In the genomic region with DNA sequence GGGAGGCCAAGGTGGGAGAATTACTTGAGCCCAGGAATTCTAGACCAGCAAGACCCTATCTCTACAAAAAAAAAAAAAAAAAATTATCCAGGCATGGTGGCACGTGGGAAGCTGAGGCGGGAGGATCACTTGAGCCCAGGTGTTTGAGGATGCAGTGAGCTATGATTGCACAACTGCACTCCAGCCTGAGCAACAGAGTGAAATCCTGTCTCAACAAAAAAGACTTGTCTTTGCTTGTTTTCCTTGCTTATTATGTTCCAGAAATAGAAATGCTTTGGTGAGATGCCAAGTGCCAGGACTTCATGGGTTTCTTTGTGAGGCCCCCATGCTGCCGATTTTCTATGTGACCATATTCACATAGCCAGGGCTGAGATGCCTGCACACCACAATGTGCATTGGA, we compare ENCODE assay signal across 1 cellular context.
TF ChIP-seq lines count a peak whose summit lies in the region.

No MANE protein-coding gene starts in this region.

TF ChIP-seq in HepG2, 621 proteins besides CTCF, POLR2A, EP300 and RAD21 (continued from another document):
- no peak for TF ChIP-seq CREB1 (IDR thresholded peaks at IDR 0.05)
- TF ChIP-seq CREB1 (CRISPR knock-in tag; IDR thresholded peaks at IDR 0.05): no peak
- no peak for TF ChIP-seq ZNF720 (CRISPR knock-in tag; IDR thresholded peaks at IDR 0.05)
- TF ChIP-seq AGO1 (IDR thresholded peaks at IDR 0.05; ENCODE audit: low read depth, low read length, poor library complexity, severe bottlenecking): no peak
- TF ChIP-seq, protein P1, sequence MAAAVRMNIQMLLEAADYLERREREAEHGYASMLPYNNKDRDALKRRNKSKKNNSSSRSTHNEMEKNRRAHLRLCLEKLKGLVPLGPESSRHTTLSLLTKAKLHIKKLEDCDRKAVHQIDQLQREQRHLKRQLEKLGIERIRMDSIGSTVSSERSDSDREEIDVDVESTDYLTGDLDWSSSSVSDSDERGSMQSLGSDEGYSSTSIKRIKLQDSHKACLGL (CRISPR knock-in tag; IDR thresholded peaks at IDR 0.05): no peak
- no peak for TF ChIP-seq SUZ12 (IDR thresholded peaks at IDR 0.05; ENCODE audit: low read depth, low read length)
- TF ChIP-seq CEBPB (IDR thresholded peaks at IDR 0.05; ENCODE audit: borderline replicate concordance, low read depth, low read length): peak; percentile 71; the same call in 1 of the 2 replicates
- no peak for TF ChIP-seq ZNF556 (CRISPR knock-in tag; IDR thresholded peaks at IDR 0.05; ENCODE audit: borderline replicate concordance)
- TF ChIP-seq CEBPG (CRISPR knock-in tag; IDR thresholded peaks at IDR 0.05): peak; percentile 41; the same call in 1 of the 2 replicates
- no peak for TF ChIP-seq PAX8 (CRISPR knock-in tag; IDR thresholded peaks at IDR 0.05; ENCODE audit: borderline replicate concordance)
- no peak for TF ChIP-seq DNMT3B (CRISPR knock-in tag; conservative IDR thresholded peaks at IDR 0.05)
- no peak for TF ChIP-seq MIER2 (CRISPR knock-in tag; IDR thresholded peaks at IDR 0.05)
- TF ChIP-seq FOXP1 (IDR thresholded peaks at IDR 0.05): no peak
- TF ChIP-seq FOXP1 (CRISPR knock-in tag; IDR thresholded peaks at IDR 0.05): no peak
- TF ChIP-seq HNF4G (IDR thresholded peaks at IDR 0.05; ENCODE audit: borderline replicate concordance, low read depth, low read length): no peak
- no peak for TF ChIP-seq HNF4G (CRISPR knock-in tag; IDR thresholded peaks at IDR 0.05; ENCODE audit: borderline replicate concordance, low read depth)
- no peak for TF ChIP-seq SAP130 (CRISPR knock-in tag; IDR thresholded peaks at IDR 0.05; ENCODE audit: low read depth)
